ENCODE assay signal across 1 cellular context in the genomic region with DNA sequence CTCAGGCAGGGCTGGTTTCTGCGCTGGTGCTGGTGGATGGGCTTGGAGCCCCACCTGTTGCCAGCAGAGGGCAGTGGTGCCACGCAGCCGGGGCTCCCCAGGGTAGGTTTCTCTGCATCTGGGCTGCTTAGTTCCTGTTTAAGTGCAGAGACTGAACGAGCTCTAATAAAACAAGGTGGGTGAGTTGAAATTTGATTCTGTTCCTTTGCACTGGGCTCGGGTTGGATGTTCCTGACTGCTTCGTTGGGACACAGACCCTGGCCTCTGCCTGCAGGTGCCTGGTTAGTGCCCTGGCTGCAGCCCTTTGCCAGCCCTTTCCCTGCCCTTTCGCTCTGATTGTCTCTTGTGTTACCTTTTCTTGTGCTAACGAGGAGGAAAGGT.
TF ChIP-seq lines count a peak whose summit lies in the region.

No MANE protein-coding gene starts in this region.

TF ChIP-seq in GM23338, 12 proteins besides CTCF, POLR2A, EP300 and RAD21 (continued from another document):
- TF ChIP-seq, protein P1, sequence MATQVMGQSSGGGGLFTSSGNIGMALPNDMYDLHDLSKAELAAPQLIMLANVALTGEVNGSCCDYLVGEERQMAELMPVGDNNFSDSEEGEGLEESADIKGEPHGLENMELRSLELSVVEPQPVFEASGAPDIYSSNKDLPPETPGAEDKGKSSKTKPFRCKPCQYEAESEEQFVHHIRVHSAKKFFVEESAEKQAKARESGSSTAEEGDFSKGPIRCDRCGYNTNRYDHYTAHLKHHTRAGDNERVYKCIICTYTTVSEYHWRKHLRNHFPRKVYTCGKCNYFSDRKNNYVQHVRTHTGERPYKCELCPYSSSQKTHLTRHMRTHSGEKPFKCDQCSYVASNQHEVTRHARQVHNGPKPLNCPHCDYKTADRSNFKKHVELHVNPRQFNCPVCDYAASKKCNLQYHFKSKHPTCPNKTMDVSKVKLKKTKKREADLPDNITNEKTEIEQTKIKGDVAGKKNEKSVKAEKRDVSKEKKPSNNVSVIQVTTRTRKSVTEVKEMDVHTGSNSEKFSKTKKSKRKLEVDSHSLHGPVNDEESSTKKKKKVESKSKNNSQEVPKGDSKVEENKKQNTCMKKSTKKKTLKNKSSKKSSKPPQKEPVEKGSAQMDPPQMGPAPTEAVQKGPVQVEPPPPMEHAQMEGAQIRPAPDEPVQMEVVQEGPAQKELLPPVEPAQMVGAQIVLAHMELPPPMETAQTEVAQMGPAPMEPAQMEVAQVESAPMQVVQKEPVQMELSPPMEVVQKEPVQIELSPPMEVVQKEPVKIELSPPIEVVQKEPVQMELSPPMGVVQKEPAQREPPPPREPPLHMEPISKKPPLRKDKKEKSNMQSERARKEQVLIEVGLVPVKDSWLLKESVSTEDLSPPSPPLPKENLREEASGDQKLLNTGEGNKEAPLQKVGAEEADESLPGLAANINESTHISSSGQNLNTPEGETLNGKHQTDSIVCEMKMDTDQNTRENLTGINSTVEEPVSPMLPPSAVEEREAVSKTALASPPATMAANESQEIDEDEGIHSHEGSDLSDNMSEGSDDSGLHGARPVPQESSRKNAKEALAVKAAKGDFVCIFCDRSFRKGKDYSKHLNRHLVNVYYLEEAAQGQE (IDR thresholded peaks at IDR 0.05; ENCODE audit: unreplicated experiment) = no peak
- TF ChIP-seq ZNF114 (CRISPR knock-in tag; IDR thresholded peaks at IDR 0.05) (no peak), ZNF331 (CRISPR knock-in tag; IDR thresholded peaks at IDR 0.05; ENCODE audit: low read depth) (no peak), NANOG (IDR thresholded peaks at IDR 0.05; ENCODE audit: borderline replicate concordance) (no peak), POLR2AphosphoS5 (IDR thresholded peaks at IDR 0.05; ENCODE audit: low read depth) (no peak), STAT1 (IDR thresholded peaks at IDR 0.05; ENCODE audit: unreplicated experiment) (no peak), EZH2 (IDR thresholded peaks at IDR 0.05; ENCODE audit: low read depth, unreplicated experiment) (no peak)
TF ChIP-seq in GM23338: peak in this region for 0.
